1 cellular context compared by ENCODE assay signal in the genomic region with DNA sequence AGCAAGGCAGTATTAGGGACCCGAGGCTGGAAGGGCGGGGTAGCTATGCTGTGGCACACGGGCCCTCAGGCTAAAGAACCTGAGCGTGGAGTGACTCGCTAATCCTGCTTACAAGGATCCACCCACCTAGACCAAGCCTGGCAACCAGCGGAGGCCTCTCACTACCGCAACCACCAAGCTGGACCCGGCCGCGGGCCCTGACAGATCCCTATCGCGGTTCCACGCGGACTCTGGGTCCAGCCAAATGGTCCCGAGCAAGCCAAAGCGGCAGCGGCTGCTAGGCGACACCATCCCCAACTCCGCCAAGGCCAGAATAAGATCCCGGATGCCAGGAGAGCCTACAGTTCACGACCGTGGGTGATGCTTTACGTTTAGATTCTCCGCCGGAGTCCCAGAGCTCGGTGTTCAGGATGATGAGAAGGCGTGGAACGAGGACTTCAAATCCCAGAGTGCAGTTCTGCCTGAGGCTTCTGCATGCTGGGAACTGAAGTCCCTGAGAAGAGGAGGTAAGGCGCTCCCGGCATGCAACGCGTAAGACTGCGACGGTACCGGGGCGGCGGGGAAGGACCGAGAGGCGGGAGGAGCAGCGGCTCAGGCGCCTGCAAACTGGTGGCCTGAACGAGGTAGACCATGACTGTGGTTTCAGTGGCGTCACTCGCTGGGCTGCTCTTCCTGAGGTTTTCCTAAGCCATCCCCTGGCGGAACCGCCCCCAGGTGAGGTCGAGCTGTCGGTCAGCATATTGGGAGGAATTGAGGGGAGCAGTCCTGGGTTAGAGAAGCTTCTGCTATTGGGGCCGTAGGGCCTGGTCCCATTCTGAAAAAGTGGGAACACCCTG.
A peak's percentile ranks its signal among the peaks of the same experiment; 100 is the strongest.
TF ChIP-seq lines count a peak whose summit lies in the region.

A gene with protein sequence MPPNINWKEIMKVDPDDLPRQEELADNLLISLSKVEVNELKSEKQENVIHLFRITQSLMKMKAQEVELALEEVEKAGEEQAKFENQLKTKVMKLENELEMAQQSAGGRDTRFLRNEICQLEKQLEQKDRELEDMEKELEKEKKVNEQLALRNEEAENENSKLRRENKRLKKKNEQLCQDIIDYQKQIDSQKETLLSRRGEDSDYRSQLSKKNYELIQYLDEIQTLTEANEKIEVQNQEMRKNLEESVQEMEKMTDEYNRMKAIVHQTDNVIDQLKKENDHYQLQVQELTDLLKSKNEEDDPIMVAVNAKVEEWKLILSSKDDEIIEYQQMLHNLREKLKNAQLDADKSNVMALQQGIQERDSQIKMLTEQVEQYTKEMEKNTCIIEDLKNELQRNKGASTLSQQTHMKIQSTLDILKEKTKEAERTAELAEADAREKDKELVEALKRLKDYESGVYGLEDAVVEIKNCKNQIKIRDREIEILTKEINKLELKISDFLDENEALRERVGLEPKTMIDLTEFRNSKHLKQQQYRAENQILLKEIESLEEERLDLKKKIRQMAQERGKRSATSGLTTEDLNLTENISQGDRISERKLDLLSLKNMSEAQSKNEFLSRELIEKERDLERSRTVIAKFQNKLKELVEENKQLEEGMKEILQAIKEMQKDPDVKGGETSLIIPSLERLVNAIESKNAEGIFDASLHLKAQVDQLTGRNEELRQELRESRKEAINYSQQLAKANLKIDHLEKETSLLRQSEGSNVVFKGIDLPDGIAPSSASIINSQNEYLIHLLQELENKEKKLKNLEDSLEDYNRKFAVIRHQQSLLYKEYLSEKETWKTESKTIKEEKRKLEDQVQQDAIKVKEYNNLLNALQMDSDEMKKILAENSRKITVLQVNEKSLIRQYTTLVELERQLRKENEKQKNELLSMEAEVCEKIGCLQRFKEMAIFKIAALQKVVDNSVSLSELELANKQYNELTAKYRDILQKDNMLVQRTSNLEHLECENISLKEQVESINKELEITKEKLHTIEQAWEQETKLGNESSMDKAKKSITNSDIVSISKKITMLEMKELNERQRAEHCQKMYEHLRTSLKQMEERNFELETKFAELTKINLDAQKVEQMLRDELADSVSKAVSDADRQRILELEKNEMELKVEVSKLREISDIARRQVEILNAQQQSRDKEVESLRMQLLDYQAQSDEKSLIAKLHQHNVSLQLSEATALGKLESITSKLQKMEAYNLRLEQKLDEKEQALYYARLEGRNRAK (N-terminal part only) (minus strand): TSS at position 315 of the 836 bp plus-strand sequence. CDS start 781 bp downstream, outside the sequence.
A gene (plus strand): TSS at position 534 of the 836 bp plus-strand sequence. CDS start 6,009 bp downstream, outside the sequence.

TF ChIP-seq in WTC11, 78 proteins besides CTCF, POLR2A, EP300 and RAD21 (continued from another document):
- TF ChIP-seq CBFB (CRISPR knock-in tag; IDR thresholded peaks at IDR 0.05; ENCODE audit: low read depth) (no peak), NR1H2 (CRISPR knock-in tag; IDR thresholded peaks at IDR 0.05) (no peak), MXD4 (CRISPR knock-in tag; IDR thresholded peaks at IDR 0.05; ENCODE audit: borderline replicate concordance) (no peak), KAT7 (CRISPR knock-in tag; IDR thresholded peaks at IDR 0.05; ENCODE audit: borderline replicate concordance) (no peak), ETV6 (CRISPR knock-in tag; IDR thresholded peaks at IDR 0.05) (peak; percentile 71), FOXP1 (CRISPR knock-in tag; IDR thresholded peaks at IDR 0.05; ENCODE audit: borderline replicate concordance) (no peak), RELA (CRISPR knock-in tag; IDR thresholded peaks at IDR 0.05; ENCODE audit: borderline replicate concordance) (no peak), GABPB1 (CRISPR knock-in tag; IDR thresholded peaks at IDR 0.05) (peak; percentile 45), TEAD4 (CRISPR knock-in tag; IDR thresholded peaks at IDR 0.05) (no peak), ZNF138 (CRISPR knock-in tag; conservative IDR thresholded peaks at IDR 0.05) (no peak), GTF2I (CRISPR knock-in tag; conservative IDR thresholded peaks at IDR 0.05) (0 out of 2 replicates have a peak, but pooled peaks have one; percentile 20)
- TF ChIP-seq, protein P1, sequence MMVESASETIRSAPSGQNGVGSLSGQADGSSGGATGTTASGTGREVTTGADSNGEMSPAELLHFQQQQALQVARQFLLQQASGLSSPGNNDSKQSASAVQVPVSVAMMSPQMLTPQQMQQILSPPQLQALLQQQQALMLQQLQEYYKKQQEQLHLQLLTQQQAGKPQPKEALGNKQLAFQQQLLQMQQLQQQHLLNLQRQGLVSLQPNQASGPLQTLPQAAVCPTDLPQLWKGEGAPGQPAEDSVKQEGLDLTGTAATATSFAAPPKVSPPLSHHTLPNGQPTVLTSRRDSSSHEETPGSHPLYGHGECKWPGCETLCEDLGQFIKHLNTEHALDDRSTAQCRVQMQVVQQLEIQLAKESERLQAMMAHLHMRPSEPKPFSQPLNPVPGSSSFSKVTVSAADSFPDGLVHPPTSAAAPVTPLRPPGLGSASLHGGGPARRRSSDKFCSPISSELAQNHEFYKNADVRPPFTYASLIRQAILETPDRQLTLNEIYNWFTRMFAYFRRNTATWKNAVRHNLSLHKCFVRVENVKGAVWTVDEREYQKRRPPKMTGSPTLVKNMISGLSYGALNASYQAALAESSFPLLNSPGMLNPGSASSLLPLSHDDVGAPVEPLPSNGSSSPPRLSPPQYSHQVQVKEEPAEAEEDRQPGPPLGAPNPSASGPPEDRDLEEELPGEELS (CRISPR knock-in tag; IDR thresholded peaks at IDR 0.05): peak; percentile 18; the same call in 1 of the 2 replicates
- TF ChIP-seq, protein P2, sequence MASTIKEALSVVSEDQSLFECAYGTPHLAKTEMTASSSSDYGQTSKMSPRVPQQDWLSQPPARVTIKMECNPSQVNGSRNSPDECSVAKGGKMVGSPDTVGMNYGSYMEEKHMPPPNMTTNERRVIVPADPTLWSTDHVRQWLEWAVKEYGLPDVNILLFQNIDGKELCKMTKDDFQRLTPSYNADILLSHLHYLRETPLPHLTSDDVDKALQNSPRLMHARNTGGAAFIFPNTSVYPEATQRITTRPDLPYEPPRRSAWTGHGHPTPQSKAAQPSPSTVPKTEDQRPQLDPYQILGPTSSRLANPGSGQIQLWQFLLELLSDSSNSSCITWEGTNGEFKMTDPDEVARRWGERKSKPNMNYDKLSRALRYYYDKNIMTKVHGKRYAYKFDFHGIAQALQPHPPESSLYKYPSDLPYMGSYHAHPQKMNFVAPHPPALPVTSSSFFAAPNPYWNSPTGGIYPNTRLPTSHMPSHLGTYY (CRISPR knock-in tag; IDR thresholded peaks at IDR 0.05): no peak; the same call in 1 of the 2 replicates
- TF ChIP-seq, protein P3, sequence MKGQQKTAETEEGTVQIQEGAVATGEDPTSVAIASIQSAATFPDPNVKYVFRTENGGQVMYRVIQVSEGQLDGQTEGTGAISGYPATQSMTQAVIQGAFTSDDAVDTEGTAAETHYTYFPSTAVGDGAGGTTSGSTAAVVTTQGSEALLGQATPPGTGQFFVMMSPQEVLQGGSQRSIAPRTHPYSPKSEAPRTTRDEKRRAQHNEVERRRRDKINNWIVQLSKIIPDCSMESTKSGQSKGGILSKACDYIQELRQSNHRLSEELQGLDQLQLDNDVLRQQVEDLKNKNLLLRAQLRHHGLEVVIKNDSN (CRISPR knock-in tag; IDR thresholded peaks at IDR 0.05): no peak; the same call in 1 of the 2 replicates
- TF ChIP-seq, protein P4, sequence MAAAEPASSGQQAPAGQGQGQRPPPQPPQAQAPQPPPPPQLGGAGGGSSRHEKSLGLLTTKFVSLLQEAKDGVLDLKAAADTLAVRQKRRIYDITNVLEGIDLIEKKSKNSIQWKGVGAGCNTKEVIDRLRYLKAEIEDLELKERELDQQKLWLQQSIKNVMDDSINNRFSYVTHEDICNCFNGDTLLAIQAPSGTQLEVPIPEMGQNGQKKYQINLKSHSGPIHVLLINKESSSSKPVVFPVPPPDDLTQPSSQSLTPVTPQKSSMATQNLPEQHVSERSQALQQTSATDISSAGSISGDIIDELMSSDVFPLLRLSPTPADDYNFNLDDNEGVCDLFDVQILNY (CRISPR knock-in tag; IDR thresholded peaks at IDR 0.05): 0 out of 2 replicates have a peak, but pooled peaks have one; percentile 15
- TF ChIP-seq, protein P5, sequence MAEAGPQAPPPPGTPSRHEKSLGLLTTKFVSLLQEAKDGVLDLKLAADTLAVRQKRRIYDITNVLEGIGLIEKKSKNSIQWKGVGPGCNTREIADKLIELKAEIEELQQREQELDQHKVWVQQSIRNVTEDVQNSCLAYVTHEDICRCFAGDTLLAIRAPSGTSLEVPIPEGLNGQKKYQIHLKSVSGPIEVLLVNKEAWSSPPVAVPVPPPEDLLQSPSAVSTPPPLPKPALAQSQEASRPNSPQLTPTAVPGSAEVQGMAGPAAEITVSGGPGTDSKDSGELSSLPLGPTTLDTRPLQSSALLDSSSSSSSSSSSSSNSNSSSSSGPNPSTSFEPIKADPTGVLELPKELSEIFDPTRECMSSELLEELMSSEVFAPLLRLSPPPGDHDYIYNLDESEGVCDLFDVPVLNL (CRISPR knock-in tag; IDR thresholded peaks at IDR 0.05; ENCODE audit: borderline replicate concordance, low read depth): no peak
- TF ChIP-seq, protein P6, sequence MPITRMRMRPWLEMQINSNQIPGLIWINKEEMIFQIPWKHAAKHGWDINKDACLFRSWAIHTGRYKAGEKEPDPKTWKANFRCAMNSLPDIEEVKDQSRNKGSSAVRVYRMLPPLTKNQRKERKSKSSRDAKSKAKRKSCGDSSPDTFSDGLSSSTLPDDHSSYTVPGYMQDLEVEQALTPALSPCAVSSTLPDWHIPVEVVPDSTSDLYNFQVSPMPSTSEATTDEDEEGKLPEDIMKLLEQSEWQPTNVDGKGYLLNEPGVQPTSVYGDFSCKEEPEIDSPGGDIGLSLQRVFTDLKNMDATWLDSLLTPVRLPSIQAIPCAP (CRISPR knock-in tag; IDR thresholded peaks at IDR 0.05): no peak
- TF ChIP-seq, protein P7, sequence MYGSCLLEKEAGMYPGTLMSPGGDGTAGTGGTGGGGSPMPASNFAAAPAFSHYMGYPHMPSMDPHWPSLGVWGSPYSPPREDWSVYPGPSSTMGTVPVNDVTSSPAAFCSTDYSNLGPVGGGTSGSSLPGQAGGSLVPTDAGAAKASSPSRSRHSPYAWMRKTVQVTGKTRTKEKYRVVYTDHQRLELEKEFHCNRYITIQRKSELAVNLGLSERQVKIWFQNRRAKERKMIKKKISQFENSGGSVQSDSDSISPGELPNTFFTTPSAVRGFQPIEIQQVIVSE (CRISPR knock-in tag; IDR thresholded peaks at IDR 0.05; ENCODE audit: borderline replicate concordance): no peak
